Comparison of ENCODE assay signal across 15 cellular contexts in genomic region chr2:183229386-183229785, GRCh38.
DNase-seq lines count a peak whose midpoint lies in the region; ATAC-seq and TF ChIP-seq lines count a peak whose summit lies in the region.
"Had no signal": no experiment of that assay in that cellular context is flagged by ENCODE, and none has a peak within 500 bp of the region (broad histone marks: within the 10 kb centered on the region; RNA-seq: fewer than 3 reads in every experiment).

No MANE protein-coding gene starts in this region.

- no peak overlapping the region for H3K4me2 ChIP-seq in OCI-LY7 (ENCODE audit: low read length)

- no peak overlapping the region for H2AFZ ChIP-seq in OCI-LY7 (ENCODE audit: low read length)

- H4K20me1 ChIP-seq in OCI-LY7 (ENCODE audit: insufficient read depth, low read length) = no peaks in the 10 kb centered on the region

- no peaks in the 10 kb centered on the region for H3K79me2 ChIP-seq in OCI-LY7 (ENCODE audit: insufficient read depth, low read depth, low read length)

- POLR2A ChIA-PET in OCI-LY7 (lab: Charles Lee) = no interaction called here

- H3K4me1 Mint-ChIP-seq in stimulated activated naive B cell treated with anti-CD40 and anti-IgM and Interleukin-4, amounts not matched to agents 10 μg/mL and 1 μg/mL and 100 μg/mL, for 72 hours = peaks cover 3 to 6% of the 10 kb centered on the region in 2 donors

- no peak for TF ChIP-seq CTCF in OCI-LY7 (conservative IDR thresholded peaks at IDR 0.05; ENCODE audit: low read length)

- no peaks in the 10 kb centered on the region for H3K9me3 ChIP-seq in OCI-LY7 (ENCODE audit: low read length)
- H3K9me3 ChIP-seq: psoas muscle had no signal

- no peaks in the 10 kb centered on the region for H3K27me3 Mint-ChIP-seq in stimulated activated naive B cell treated with anti-CD40 and anti-IgM and Interleukin-4, amounts not matched to agents 10 μg/mL and 1 μg/mL and 100 μg/mL, for 72 hours
- H3K27me3 Mint-ChIP-seq: dendritic cell treated with granulocyte-macrophage colony-stimulating factor and Interleukin-4, amounts not matched to agents 40 ng/mL and 50 ng/mL, for 4 days had no signal

- H3K4me1 ChIP-seq in OCI-LY7 (ENCODE audit: insufficient read depth, low read length, poor library complexity, severe bottlenecking) = no peaks in the 10 kb centered on the region

- no peak overlapping the region for H3K4me3 Mint-ChIP-seq in stimulated activated naive B cell treated with anti-CD40 and anti-IgM and Interleukin-4, amounts not matched to agents 10 μg/mL and 1 μg/mL and 100 μg/mL, for 72 hours
- H3K4me3 Mint-ChIP-seq: dendritic cell treated with granulocyte-macrophage colony-stimulating factor and Interleukin-4, amounts not matched to agents 40 ng/mL and 50 ng/mL, for 4 days had no signal

- H3K36me3 Mint-ChIP-seq in activated naive CD4-positive, alpha-beta T cell treated with anti-CD3 and anti-CD28 coated beads, Interleukin-2, amount 50 U/mL, for 72 hours = peaks cover 4 to 11% of the 10 kb centered on the region in 2 donors
- H3K36me3 Mint-ChIP-seq in stimulated activated naive B cell treated with anti-CD40 and anti-IgM and Interleukin-4, amounts not matched to agents 10 μg/mL and 1 μg/mL and 100 μg/mL, for 72 hours = peaks cover 0 to 10% of the 10 kb centered on the region in 2 donors

- intact Hi-C loops in OCI-LY7 (cut with micrococcal nuclease; ENCODE audit: unreplicated experiment) = no loop called here

- H3K4me3 ChIP-seq in OCI-LY7 (ENCODE audit: low read depth, low read length, poor library complexity, severe bottlenecking) = no peak overlapping the region
- H3K4me3 ChIP-seq: psoas muscle had no signal

- DNase-seq in activated naive CD4-positive, alpha-beta T cell treated with anti-CD3 and anti-CD28 coated beads, Interleukin-2, amount 50 U/mL, for 72 hours (ENCODE audit: low spot score in 2 of 2) = no peak
- no peak for DNase-seq in activated naive CD4-positive, alpha-beta T cell treated with Interleukin-2 at 50 U/mL for 16 hours
- peak; percentile 58 for DNase-seq in astrocyte of the hippocampus (ENCODE audit: low read depth, low spot score)
- DNase-seq in stimulated activated naive B cell treated with anti-CD40 and anti-IgM and Interleukin-4, amounts not matched to agents 10 μg/mL and 1 μg/mL and 100 μg/mL, for 72 hours = no peak
- DNase-seq in OCI-LY7 (ENCODE audit: low spot score) = no peak
- no peak for DNase-seq in activated CD4-positive, CD25-positive, alpha-beta regulatory T cell treated with anti-CD3 and anti-CD28 coated beads, Interleukin-2, amount 50 U/mL, for 72 hours
- DNase-seq: activated CD4-positive, alpha-beta T cell treated with anti-CD3 and anti-CD28 coated beads for 1 hour; activated naive CD4-positive, alpha-beta T cell treated with anti-CD3 and anti-CD28 coated beads, Interleukin-2, amount 50 U/mL, for 16 hours; DMS53; NCI-H1048; psoas muscle; stimulated activated CD4-positive, alpha-beta T cell treated with anti-CD3 and anti-CD28 coated beads, Interleukin-4, amount 100 ng/mL, for 4 hours had no signal

- no peaks in the 10 kb centered on the region for H3K9me2 ChIP-seq in OCI-LY7 (ENCODE audit: insufficient read depth, low read length)

- peaks cover 0 to 6% of the 10 kb centered on the region in 2 donors for H3K9me3 Mint-ChIP-seq in activated naive CD4-positive, alpha-beta T cell treated with anti-CD3 and anti-CD28 coated beads, Interleukin-2, amount 50 U/mL, for 72 hours
- peaks cover 4 to 6% of the 10 kb centered on the region in 2 donors for H3K9me3 Mint-ChIP-seq in stimulated activated naive B cell treated with anti-CD40 and anti-IgM and Interleukin-4, amounts not matched to agents 10 μg/mL and 1 μg/mL and 100 μg/mL, for 72 hours
- H3K9me3 Mint-ChIP-seq: dendritic cell treated with granulocyte-macrophage colony-stimulating factor and Interleukin-4, amounts not matched to agents 40 ng/mL and 50 ng/mL, for 4 days had no signal

- 0 out of 2 replicates have a peak, but pooled peaks cover 3% of the 10 kb centered on the region for H3K36me3 ChIP-seq in OCI-LY7 (ENCODE audit: insufficient read depth, low read length)

- H3K27ac ChIP-seq in OCI-LY7 (ENCODE audit: low read depth, low read length, poor library complexity, severe bottlenecking) = no peak overlapping the region
- H3K27ac ChIP-seq: psoas muscle had no signal

- ATAC-seq in activated naive CD4-positive, alpha-beta T cell treated with anti-CD3 and anti-CD28 coated beads, Interleukin-2, amount 50 U/mL, for 72 hours = peak; percentile 64 to 99
- peak; percentile 65 for ATAC-seq in HG03378 (IDR thresholded peaks at IDR 0.05; ENCODE audit: unreplicated experiment)
- peak; percentile 74 to 82 for ATAC-seq in stimulated activated naive B cell treated with anti-CD40 and anti-IgM and Interleukin-4, amounts not matched to agents 10 μg/mL and 1 μg/mL and 100 μg/mL, for 72 hours (replicated peaks)
- no peak for ATAC-seq in GM18517 (IDR thresholded peaks at IDR 0.05; ENCODE audit: unreplicated experiment)
- ATAC-seq: psoas muscle had no signal

- CTCF ChIA-PET in OCI-LY7 (lab: Charles Lee; ENCODE audit: unreplicated experiment) = no interaction called here

- BruUV-seq in OCI-LY7 (replicated peaks; lab: Mats Ljungman, UMichigan) = no TSS peak

- peak overlapping the region in 1 of 2 donors; percentile 17 for H3K27ac Mint-ChIP-seq in activated naive CD4-positive, alpha-beta T cell treated with anti-CD3 and anti-CD28 coated beads, Interleukin-2, amount 50 U/mL, for 72 hours
- no peak overlapping the region for H3K27ac Mint-ChIP-seq in stimulated activated naive B cell treated with anti-CD40 and anti-IgM and Interleukin-4, amounts not matched to agents 10 μg/mL and 1 μg/mL and 100 μg/mL, for 72 hours
- H3K27ac Mint-ChIP-seq: dendritic cell treated with granulocyte-macrophage colony-stimulating factor and Interleukin-4, amounts not matched to agents 40 ng/mL and 50 ng/mL, for 4 days had no signal
